ENCODE assay signal across 1 cellular context in the genomic region with DNA sequence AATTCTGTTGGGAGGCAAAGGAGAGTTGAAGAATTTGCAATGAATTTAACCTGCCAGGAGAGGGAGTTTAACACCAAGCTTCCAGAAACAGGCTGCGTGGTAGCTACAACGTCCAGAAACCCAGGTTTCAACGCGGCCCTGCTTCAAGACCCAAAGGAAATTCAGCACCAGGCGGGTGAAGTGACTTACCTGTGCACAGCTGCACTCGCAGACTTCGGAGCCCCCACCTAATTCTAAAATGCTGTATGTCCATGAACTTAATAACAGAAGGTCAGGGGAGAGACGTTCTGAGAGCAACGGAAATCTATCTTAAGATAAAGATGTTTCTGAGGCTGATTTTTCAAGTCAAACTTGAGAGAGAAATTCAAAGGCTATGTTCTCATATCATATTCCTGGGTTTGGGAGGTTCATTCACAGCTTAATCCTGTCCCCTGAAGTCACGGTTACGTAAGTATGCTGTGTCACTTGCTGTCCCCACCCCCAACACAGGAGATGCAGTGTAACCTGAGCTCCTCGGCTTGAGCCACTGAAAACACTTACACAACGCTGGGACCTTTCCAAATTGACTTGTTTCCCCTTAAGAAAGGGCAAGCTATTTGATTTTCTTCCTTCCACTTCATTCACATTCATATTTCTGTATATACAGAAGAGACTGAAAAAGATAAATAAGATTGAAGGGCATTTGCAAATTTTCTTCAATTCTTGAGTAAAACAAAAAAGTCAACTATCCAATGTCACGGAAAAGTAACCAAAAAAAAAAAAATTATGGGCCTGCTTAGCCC.
TF ChIP-seq lines count a peak whose summit lies in the region.

No MANE protein-coding gene starts in this region.

TF ChIP-seq in K562, 482 proteins besides CTCF, POLR2A, EP300 and RAD21 (continued from another document and continues in another):
- TF ChIP-seq, protein P1, sequence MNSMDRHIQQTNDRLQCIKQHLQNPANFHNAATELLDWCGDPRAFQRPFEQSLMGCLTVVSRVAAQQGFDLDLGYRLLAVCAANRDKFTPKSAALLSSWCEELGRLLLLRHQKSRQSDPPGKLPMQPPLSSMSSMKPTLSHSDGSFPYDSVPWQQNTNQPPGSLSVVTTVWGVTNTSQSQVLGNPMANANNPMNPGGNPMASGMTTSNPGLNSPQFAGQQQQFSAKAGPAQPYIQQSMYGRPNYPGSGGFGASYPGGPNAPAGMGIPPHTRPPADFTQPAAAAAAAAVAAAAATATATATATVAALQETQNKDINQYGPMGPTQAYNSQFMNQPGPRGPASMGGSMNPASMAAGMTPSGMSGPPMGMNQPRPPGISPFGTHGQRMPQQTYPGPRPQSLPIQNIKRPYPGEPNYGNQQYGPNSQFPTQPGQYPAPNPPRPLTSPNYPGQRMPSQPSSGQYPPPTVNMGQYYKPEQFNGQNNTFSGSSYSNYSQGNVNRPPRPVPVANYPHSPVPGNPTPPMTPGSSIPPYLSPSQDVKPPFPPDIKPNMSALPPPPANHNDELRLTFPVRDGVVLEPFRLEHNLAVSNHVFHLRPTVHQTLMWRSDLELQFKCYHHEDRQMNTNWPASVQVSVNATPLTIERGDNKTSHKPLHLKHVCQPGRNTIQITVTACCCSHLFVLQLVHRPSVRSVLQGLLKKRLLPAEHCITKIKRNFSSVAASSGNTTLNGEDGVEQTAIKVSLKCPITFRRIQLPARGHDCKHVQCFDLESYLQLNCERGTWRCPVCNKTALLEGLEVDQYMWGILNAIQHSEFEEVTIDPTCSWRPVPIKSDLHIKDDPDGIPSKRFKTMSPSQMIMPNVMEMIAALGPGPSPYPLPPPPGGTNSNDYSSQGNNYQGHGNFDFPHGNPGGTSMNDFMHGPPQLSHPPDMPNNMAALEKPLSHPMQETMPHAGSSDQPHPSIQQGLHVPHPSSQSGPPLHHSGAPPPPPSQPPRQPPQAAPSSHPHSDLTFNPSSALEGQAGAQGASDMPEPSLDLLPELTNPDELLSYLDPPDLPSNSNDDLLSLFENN (IDR thresholded peaks at IDR 0.05; ENCODE audit: low read depth in 2 of 2, low read length in 2 of 2): 0 out of 4 replicates have a peak, but pooled peaks of 1 of the 2 experiments have one; percentile 42
- TF ChIP-seq DMBX1 (CRISPR knock-in tag; IDR thresholded peaks at IDR 0.05; ENCODE audit: borderline replicate concordance) (no peak), CEBPG (CRISPR knock-in tag; IDR thresholded peaks at IDR 0.05) (peak; percentile 84), CEBPG (tag; conservative IDR thresholded peaks at IDR 0.05 in 1 of 2, IDR thresholded peaks at IDR 0.05 in 1 of 2) (peak; percentile 91 to 92), KDM2B (CRISPR knock-in tag; IDR thresholded peaks at IDR 0.05) (peak; percentile 57; the same call in 1 of the 2 replicates), TAF1 (IDR thresholded peaks at IDR 0.05; ENCODE audit: control insufficient read depth, extremely low read depth, insufficient read depth, low read length, severe bottlenecking) (peak; percentile 32), CBX1 (IDR thresholded peaks at IDR 0.05; ENCODE audit: low read depth) (no peak), DDX20 (tag; IDR thresholded peaks at IDR 0.05; ENCODE audit: low read depth) (no peak), GATAD2A (IDR thresholded peaks at IDR 0.05) (no peak), JUND (IDR thresholded peaks at IDR 0.05; ENCODE audit: borderline replicate concordance, low read depth, low read length) (peak; percentile 89), JUND (tag; IDR thresholded peaks at IDR 0.05; ENCODE audit: borderline replicate concordance, low read depth, low read length) (peak; percentile 71; the same call in 2 of the 3 replicates), POLR2G (IDR thresholded peaks at IDR 0.05; ENCODE audit: low read depth, low read length) (peak; percentile 58; the same call in 1 of the 2 replicates), ZNF551 (CRISPR knock-in tag; IDR thresholded peaks at IDR 0.05) (no peak), GABPA (tag; conservative IDR thresholded peaks at IDR 0.05; ENCODE audit: low read depth) (peak; percentile 24; the same call in 1 of the 2 replicates), SRSF3 (IDR thresholded peaks at IDR 0.05; ENCODE audit: insufficient read depth, low read length) (no peak), ZNF589 (CRISPR knock-in tag; IDR thresholded peaks at IDR 0.05; ENCODE audit: low read depth) (no peak), TAL1 (IDR thresholded peaks at IDR 0.05) (no peak), MAFF (IDR thresholded peaks at IDR 0.05; ENCODE audit: low read length) (peak; percentile 93), SMAD2 (IDR thresholded peaks at IDR 0.05; ENCODE audit: low read depth, low read length) (no peak), BRF1 (IDR thresholded peaks at IDR 0.05; ENCODE audit: borderline replicate concordance, extremely low read depth, insufficient read length) (no peak)
- TF ChIP-seq, protein P2, sequence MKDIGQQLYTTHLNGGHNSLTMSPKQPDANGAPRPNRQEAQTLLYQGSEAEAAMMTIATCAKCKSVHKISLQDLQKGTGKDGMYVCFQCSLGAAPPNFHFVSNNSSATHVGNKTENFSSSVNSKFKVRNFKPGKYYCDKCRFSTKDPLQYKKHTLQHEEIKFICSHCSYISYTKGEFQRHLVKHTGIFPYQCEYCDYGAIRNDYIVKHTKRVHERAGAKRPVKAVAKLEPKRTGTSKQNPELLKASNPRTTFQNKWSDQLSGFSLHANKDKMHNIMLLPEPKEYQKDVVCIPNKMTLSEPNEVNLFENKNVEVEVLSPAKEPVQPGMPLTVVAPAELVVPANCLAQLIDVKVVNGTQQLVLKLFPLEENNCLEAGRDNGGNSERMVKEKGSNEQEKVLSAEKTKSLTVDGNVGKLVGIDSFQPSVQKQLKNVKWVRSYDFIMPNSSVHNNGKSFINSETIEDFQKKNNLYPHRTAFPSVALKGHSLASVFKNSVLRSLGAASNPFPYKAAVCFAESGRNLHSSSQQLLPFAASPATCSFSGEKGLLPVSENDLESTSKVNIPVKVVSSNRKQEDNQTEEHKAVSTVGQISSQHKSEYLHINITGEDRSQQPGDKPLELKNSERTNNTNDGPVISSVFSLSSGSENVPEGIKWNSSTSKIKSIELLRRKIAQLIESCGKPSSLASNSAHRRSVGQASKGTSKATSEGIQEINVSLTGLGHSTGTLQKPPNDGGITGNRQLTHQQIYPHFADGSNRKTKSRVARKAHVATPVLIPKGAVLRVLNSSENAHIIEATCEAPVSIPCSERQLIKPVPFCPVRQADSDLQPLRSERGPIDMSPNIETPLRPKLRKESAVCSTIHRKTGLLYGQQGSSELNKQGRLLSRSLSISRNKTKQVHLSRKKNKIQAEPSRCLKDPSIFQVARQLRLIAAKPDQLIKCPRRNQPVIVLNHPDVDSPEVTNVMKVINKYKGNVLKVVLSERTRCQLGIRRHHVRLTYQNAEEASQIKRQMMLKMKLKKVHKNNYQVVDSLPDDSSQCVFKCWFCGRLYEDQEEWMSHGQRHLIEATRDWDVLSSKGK (CRISPR knock-in tag; IDR thresholded peaks at IDR 0.05): no peak
- TF ChIP-seq, protein P3, sequence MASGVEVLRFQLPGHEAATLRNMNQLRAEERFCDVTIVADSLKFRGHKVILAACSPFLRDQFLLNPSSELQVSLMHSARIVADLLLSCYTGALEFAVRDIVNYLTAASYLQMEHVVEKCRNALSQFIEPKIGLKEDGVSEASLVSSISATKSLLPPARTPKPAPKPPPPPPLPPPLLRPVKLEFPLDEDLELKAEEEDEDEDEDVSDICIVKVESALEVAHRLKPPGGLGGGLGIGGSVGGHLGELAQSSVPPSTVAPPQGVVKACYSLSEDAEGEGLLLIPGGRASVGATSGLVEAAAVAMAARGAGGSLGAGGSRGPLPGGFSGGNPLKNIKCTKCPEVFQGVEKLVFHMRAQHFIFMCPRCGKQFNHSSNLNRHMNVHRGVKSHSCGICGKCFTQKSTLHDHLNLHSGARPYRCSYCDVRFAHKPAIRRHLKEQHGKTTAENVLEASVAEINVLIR (CRISPR knock-in tag; IDR thresholded peaks at IDR 0.05): no peak
- TF ChIP-seq, protein P4, sequence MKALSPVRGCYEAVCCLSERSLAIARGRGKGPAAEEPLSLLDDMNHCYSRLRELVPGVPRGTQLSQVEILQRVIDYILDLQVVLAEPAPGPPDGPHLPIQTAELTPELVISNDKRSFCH (CRISPR knock-in tag; IDR thresholded peaks at IDR 0.05): no peak
- TF ChIP-seq, protein P4 (tag; IDR thresholded peaks at IDR 0.05): no peak
- TF ChIP-seq, protein P5, sequence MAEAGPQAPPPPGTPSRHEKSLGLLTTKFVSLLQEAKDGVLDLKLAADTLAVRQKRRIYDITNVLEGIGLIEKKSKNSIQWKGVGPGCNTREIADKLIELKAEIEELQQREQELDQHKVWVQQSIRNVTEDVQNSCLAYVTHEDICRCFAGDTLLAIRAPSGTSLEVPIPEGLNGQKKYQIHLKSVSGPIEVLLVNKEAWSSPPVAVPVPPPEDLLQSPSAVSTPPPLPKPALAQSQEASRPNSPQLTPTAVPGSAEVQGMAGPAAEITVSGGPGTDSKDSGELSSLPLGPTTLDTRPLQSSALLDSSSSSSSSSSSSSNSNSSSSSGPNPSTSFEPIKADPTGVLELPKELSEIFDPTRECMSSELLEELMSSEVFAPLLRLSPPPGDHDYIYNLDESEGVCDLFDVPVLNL (CRISPR knock-in tag; IDR thresholded peaks at IDR 0.05; ENCODE audit: low read depth): no peak
- TF ChIP-seq, protein P6, sequence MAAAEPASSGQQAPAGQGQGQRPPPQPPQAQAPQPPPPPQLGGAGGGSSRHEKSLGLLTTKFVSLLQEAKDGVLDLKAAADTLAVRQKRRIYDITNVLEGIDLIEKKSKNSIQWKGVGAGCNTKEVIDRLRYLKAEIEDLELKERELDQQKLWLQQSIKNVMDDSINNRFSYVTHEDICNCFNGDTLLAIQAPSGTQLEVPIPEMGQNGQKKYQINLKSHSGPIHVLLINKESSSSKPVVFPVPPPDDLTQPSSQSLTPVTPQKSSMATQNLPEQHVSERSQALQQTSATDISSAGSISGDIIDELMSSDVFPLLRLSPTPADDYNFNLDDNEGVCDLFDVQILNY (CRISPR knock-in tag; IDR thresholded peaks at IDR 0.05): no peak; the same call in 1 of the 2 replicates
- TF ChIP-seq, protein P7, sequence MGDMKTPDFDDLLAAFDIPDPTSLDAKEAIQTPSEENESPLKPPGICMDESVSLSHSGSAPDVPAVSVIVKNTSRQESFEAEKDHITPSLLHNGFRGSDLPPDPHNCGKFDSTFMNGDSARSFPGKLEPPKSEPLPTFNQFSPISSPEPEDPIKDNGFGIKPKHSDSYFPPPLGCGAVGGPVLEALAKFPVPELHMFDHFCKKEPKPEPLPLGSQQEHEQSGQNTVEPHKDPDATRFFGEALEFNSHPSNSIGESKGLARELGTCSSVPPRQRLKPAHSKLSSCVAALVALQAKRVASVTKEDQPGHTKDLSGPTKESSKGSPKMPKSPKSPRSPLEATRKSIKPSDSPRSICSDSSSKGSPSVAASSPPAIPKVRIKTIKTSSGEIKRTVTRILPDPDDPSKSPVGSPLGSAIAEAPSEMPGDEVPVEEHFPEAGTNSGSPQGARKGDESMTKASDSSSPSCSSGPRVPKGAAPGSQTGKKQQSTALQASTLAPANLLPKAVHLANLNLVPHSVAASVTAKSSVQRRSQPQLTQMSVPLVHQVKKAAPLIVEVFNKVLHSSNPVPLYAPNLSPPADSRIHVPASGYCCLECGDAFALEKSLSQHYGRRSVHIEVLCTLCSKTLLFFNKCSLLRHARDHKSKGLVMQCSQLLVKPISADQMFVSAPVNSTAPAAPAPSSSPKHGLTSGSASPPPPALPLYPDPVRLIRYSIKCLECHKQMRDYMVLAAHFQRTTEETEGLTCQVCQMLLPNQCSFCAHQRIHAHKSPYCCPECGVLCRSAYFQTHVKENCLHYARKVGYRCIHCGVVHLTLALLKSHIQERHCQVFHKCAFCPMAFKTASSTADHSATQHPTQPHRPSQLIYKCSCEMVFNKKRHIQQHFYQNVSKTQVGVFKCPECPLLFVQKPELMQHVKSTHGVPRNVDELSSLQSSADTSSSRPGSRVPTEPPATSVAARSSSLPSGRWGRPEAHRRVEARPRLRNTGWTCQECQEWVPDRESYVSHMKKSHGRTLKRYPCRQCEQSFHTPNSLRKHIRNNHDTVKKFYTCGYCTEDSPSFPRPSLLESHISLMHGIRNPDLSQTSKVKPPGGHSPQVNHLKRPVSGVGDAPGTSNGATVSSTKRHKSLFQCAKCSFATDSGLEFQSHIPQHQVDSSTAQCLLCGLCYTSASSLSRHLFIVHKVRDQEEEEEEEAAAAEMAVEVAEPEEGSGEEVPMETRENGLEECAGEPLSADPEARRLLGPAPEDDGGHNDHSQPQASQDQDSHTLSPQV (IDR thresholded peaks at IDR 0.05): no peak; the same call in 1 of the 2 replicates
- TF ChIP-seq, protein P8, sequence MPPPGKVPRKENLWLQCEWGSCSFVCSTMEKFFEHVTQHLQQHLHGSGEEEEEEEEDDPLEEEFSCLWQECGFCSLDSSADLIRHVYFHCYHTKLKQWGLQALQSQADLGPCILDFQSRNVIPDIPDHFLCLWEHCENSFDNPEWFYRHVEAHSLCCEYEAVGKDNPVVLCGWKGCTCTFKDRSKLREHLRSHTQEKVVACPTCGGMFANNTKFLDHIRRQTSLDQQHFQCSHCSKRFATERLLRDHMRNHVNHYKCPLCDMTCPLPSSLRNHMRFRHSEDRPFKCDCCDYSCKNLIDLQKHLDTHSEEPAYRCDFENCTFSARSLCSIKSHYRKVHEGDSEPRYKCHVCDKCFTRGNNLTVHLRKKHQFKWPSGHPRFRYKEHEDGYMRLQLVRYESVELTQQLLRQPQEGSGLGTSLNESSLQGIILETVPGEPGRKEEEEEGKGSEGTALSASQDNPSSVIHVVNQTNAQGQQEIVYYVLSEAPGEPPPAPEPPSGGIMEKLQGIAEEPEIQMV (tag; conservative IDR thresholded peaks at IDR 0.05; ENCODE audit: low read depth): 0 out of 2 replicates have a peak, but pooled peaks have one; percentile 4
- TF ChIP-seq, protein P9, sequence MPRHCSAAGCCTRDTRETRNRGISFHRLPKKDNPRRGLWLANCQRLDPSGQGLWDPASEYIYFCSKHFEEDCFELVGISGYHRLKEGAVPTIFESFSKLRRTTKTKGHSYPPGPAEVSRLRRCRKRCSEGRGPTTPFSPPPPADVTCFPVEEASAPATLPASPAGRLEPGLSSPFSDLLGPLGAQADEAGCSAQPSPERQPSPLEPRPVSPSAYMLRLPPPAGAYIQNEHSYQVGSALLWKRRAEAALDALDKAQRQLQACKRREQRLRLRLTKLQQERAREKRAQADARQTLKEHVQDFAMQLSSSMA (CRISPR knock-in tag; IDR thresholded peaks at IDR 0.05): no peak
